Comparison of ENCODE assay signal across 12 cellular contexts in the genomic region with DNA sequence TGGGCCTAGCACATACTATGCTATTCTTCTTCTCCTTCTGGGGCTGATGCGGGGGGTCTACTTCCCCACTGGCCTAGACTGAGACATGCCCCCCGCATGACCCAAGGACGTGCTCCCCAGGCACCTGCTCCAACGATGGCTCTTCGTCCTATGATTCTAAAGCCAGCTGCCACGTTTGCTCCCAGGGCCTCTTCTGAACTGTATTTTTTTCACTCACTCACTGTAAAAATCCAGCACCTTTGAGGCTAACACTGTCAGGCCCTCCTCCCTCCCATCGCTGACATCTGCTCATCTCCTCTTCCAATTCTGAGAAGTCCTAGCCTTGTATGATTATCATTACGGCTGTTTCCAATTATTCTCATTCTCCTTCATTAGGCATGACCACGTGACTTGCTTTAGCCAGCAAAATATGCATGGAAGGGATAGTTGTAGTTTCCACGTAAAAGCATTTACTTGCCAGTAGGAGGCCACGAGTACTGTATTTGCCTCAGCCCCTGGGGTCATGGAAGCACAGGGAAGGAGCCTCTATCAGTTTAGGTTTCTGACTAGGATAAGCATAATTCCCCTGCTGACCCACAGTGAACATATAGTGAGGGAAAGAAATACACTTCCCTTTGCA. TPM values are rescaled to one million over a fixed set of nuclear protein-coding genes. Genes with fewer than 3 reads are reported as not detected.
DNase-seq lines count a peak whose midpoint lies in the region; ATAC-seq and TF ChIP-seq lines count a peak whose summit lies in the region.
"Had no signal": no experiment of that assay in that cellular context is flagged by ENCODE, and none has a peak within 500 bp of the region (broad histone marks: within the 10 kb centered on the region; RNA-seq: fewer than 3 reads in every experiment).

No MANE protein-coding gene starts in this region.

- TF ChIP-seq CTCF in AG04450 (IDR thresholded peaks at IDR 0.05; ENCODE audit: low read depth, low read length) (0 out of 2 replicates have a peak, but pooled peaks have one; percentile 14), fibroblast of villous mesenchyme (IDR thresholded peaks at IDR 0.05; ENCODE audit: insufficient read depth, low read depth, low read length) (peak; percentile 7)

- peaks cover 3% of the 10 kb centered on the region; the same call in 1 of the 2 replicates for H3K9me3 ChIP-seq in AG04450 (ENCODE audit: control insufficient read depth, insufficient read depth, low read length)

- ATAC-seq in SK-N-SH treated with all-trans-retinoic acid at 6 μM for 48 hours (peak; percentile 52), GM21528 (IDR thresholded peaks at IDR 0.05; ENCODE audit: low FRiP score, unreplicated experiment) (no peak)
- ATAC-seq: activated T-cell treated with anti-CD3 and anti-CD28 coated beads, Interleukin-2, amount 50 U/mL, for 72 hours; natural killer cell treated with Interleukin-12 subunit alpha and Interleukin-12 subunit beta and Interleukin-15 and Interleukin-18, amount 100 ng/mL, for 72 hours had no signal

- no peak for DNase-seq in AG04450 (ENCODE audit: low read depth, low spot score)
- DNase-seq in H7 = peak; percentile 72
- no peak for DNase-seq in fibroblast of villous mesenchyme (ENCODE audit: low read depth)
- no peak for DNase-seq in NCI-H1092 (lab: John Stamatoyannopoulos, UW)
- no peak for DNase-seq in activated CD4-positive, alpha-beta T cell treated with anti-CD3 and anti-CD28 coated beads, Interleukin-2, amount 50 U/mL, for 4 hours
- DNase-seq in islet precursor cell = no peak
- DNase-seq: activated T-cell treated with anti-CD3 and anti-CD28 coated beads, Interleukin-2, amount 50 U/mL, for 72 hours; CD4-positive, alpha-beta memory T cell; stimulated activated CD4-positive, alpha-beta T cell treated with anti-CD3 and anti-CD28 coated beads, Interleukin-15, amount 100 ng/mL, for 24 hours had no signal

- H3K4me3 ChIP-seq in AG04450 (ENCODE audit: low read depth, low read length) = no peak overlapping the region
- no peak overlapping the region for H3K4me3 ChIP-seq in H7 (ENCODE audit: insufficient read depth, low read depth, low read length)
- no peak overlapping the region for H3K4me3 ChIP-seq in fibroblast of villous mesenchyme (ENCODE audit: low read depth, low read length)

- POLR2A ChIA-PET in AG04450 (lab: Yijun Ruan, JAX) = no interaction called here

- no peak overlapping the region for H3K27ac ChIP-seq in AG04450 (ENCODE audit: low read depth, low read length)

- no peaks in the 10 kb centered on the region for H3K36me3 ChIP-seq in H7 (replicated peaks; ENCODE audit: control insufficient read depth, insufficient read depth, low read length)

- H3K27me3 ChIP-seq in AG04450 (ENCODE audit: control insufficient read depth, insufficient read depth, low read length) (no peaks in the 10 kb centered on the region), H7 (ENCODE audit: control insufficient read depth, insufficient read depth, low read length) (no peaks in the 10 kb centered on the region)

- CTCF ChIA-PET in AG04450 (lab: Charles Lee) = interaction anchor here (1.0 kb wide), 1 partner anchor 20 kb away, joined by 3 read pairs; a partner anchor contains a TSS

TF ChIP-seq in SK-N-SH treated with all-trans-retinoic acid at 6 μM for 48 hours, 23 proteins besides CTCF, POLR2A, EP300 and RAD21:
- TF ChIP-seq, protein P1, sequence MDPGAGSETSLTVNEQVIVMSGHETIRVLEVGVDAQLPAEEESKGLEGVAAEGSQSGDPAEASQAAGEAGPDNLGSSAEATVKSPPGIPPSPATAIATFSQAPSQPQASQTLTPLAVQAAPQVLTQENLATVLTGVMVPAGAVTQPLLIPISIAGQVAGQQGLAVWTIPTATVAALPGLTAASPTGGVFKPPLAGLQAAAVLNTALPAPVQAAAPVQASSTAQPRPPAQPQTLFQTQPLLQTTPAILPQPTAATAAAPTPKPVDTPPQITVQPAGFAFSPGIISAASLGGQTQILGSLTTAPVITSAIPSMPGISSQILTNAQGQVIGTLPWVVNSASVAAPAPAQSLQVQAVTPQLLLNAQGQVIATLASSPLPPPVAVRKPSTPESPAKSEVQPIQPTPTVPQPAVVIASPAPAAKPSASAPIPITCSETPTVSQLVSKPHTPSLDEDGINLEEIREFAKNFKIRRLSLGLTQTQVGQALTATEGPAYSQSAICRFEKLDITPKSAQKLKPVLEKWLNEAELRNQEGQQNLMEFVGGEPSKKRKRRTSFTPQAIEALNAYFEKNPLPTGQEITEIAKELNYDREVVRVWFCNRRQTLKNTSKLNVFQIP (CRISPR knock-in tag; IDR thresholded peaks at IDR 0.05; ENCODE audit: borderline replicate concordance, low read depth) = no peak
- no peak for TF ChIP-seq ESRRG (CRISPR knock-in tag; IDR thresholded peaks at IDR 0.05)
- peak; percentile 65 for TF ChIP-seq TCF4 (CRISPR knock-in tag; IDR thresholded peaks at IDR 0.05; ENCODE audit: borderline replicate concordance)

RNA-seq across cellular contexts. Expression of a gene that starts 19.1 kb away (rescaled TPM):
- 0.19 and 0.21 TPM in 2 replicates for polyA plus RNA-seq in AG04450 (2011; rRNA removed)
- not detected in 2 replicates for polyA minus RNA-seq in AG04450 (2011; rRNA and poly(A)+ RNA removed)
- total RNA-seq in H7 (2014; rRNA removed; shearing (Covaris generic)) = 0.55 and 0.81 TPM in 2 replicates
- 0.32 TPM in 1 of 2 replicates, not detected in the other for total RNA-seq in fibroblast of villous mesenchyme
- total RNA-seq: activated T-cell treated with anti-CD3 and anti-CD28 coated beads, Interleukin-2, amount 50 U/mL, for 72 hours; CD4-positive, alpha-beta memory T cell; natural killer cell treated with Interleukin-12 subunit alpha and Interleukin-12 subunit beta and Interleukin-15 and Interleukin-18, amount 100 ng/mL, for 72 hours had no signal
- polyA plus RNA-seq: CD4-positive, alpha-beta memory T cell had no signal
